Comparison of ENCODE assay signal across 10 cellular contexts in genomic region chr11:59173080-59173963, GRCh38. TPM values are rescaled to one million over a fixed set of nuclear protein-coding genes. Genes with fewer than 3 reads are reported as not detected.
DNase-seq lines count a peak whose midpoint lies in the region; ATAC-seq, FAIRE-seq and TF ChIP-seq lines count a peak whose summit lies in the region.
"Had no signal": no experiment of that assay in that cellular context is flagged by ENCODE, and none has a peak within 500 bp of the region (broad histone marks: within the 10 kb centered on the region; RNA-seq: fewer than 3 reads in every experiment).

No MANE protein-coding gene starts in this region.

- H3K4me3 ChIP-seq in KMS-11 (IDR thresholded peaks at IDR 0.05; ENCODE audit: insufficient read depth, low read depth, low read length) (no peak overlapping the region), small intestine (ENCODE audit: low read depth in 1 of 2, low read length in 2 of 2) (peak overlapping the region; percentile 76 to 84)

- H3K4me2 ChIP-seq in KMS-11 = peak overlapping the region; percentile 91

- no peaks in the 10 kb centered on the region for H3K27me3 ChIP-seq in KMS-11 (ENCODE audit: insufficient read depth, low read depth)
- no peaks in the 10 kb centered on the region for H3K27me3 ChIP-seq in small intestine (ENCODE audit: control insufficient read depth in 2 of 2, insufficient read depth in 2 of 2, low read length in 2 of 2)

- peaks cover 13% of the 10 kb centered on the region for H3K4me1 ChIP-seq in KMS-11 (ENCODE audit: low read depth, poor library complexity, severe bottlenecking)
- H3K4me1 ChIP-seq in small intestine (ENCODE audit: control insufficient read depth in 2 of 2, insufficient read depth in 1 of 2, low read depth in 1 of 2, low read length in 1 of 2) = peaks cover 7 to 10% of the 10 kb centered on the region in 2 donors

- no peak overlapping the region; the same call in 1 of the 2 replicates for H3K9ac ChIP-seq in KMS-11

- H3K9me3 ChIP-seq in small intestine (ENCODE audit: control insufficient read depth, low read depth) = no peaks in the 10 kb centered on the region

- no peaks in the 10 kb centered on the region for H3K79me2 ChIP-seq in KMS-11 (ENCODE audit: insufficient read depth, low read depth)

- peak; percentile 40 for DNase-seq in NCI-H748 (lab: John Stamatoyannopoulos, UW; ENCODE audit: unreplicated experiment)
- no peak for DNase-seq in NCI-H748 treated with DMSO at 0.1 percent for 48 hours (lab: John Stamatoyannopoulos, UW)
- DNase-seq in astrocyte of the hippocampus (ENCODE audit: low read depth, low spot score) = peak; percentile 51
- peak; percentile 86 for DNase-seq in islet precursor cell
- peak; percentile 54 for DNase-seq in small intestine
- DNase-seq in OCI-M1 (lab: John Stamatoyannopoulos, UW) = no peak

- no peak for TF ChIP-seq CTCF in KMS-11 (conservative IDR thresholded peaks at IDR 0.05; ENCODE audit: low read depth, low read length)

- ATAC-seq in HG03095 (IDR thresholded peaks at IDR 0.05; ENCODE audit: unreplicated experiment) = no peak

- H3K27ac ChIP-seq in KMS-11 (no peak overlapping the region), small intestine (ENCODE audit: low read depth in 1 of 2, low read length in 1 of 2) (peak overlapping the region; percentile 92 to 97)

- no peaks in the 10 kb centered on the region for H4K20me1 ChIP-seq in KMS-11 (ENCODE audit: insufficient read depth)

- no peak for FAIRE-seq in small intestine (lab: Jason Lieb, UNC)
- FAIRE-seq: endometrium, G401.6 had no signal

- peak overlapping the region; percentile 95; the same call in 1 of the 2 replicates for H2AFZ ChIP-seq in KMS-11 (ENCODE audit: low read depth)

- H3K36me3 ChIP-seq in KMS-11 (ENCODE audit: insufficient read depth) (no peaks in the 10 kb centered on the region), small intestine (ENCODE audit: control insufficient read depth in 2 of 2, insufficient read depth in 2 of 2, low read length in 2 of 2) (no peaks in the 10 kb centered on the region)

- WGBS in small intestine, 3 donors = 6 to 9% (median 8%) methylated on average over 37 of the region's 37 CpGs

RNA-seq across cellular contexts. Expression of gene DTX4, which starts 1.4 kb away (rescaled TPM):
- 10 to 100 TPM; 12.2 to 23.8 (median 21.0) TPM for polyA plus RNA-seq in small intestine

RNA-seq across cellular contexts. Expression of gene FAM111A, which starts 30.7 kb away (rescaled TPM):
- 10 to 100 TPM; 16.2 to 19.5 (median 17.9) TPM for polyA plus RNA-seq in small intestine

RNA-seq across cellular contexts. Expression of gene MPEG1, which starts 39.4 kb away (rescaled TPM):
- polyA plus RNA-seq in small intestine = 1 to 10 TPM; 1.8 to 8.8 (median 6.5) TPM

Comparison
In these comparisons a context has a peak if more than half of its experiments do, and no peak if none do; other contexts are left out.
1. DNase-seq: peak in NCI-H748 (single experiment), astrocyte of the hippocampus (single experiment), islet precursor cell (single experiment) and small intestine (single experiment); none in NCI-H748 treated with DMSO at 0.1 percent for 48 hours (single experiment) and OCI-M1 (single experiment).